ENCODE assay signal across 11 cellular contexts in the genomic region with DNA sequence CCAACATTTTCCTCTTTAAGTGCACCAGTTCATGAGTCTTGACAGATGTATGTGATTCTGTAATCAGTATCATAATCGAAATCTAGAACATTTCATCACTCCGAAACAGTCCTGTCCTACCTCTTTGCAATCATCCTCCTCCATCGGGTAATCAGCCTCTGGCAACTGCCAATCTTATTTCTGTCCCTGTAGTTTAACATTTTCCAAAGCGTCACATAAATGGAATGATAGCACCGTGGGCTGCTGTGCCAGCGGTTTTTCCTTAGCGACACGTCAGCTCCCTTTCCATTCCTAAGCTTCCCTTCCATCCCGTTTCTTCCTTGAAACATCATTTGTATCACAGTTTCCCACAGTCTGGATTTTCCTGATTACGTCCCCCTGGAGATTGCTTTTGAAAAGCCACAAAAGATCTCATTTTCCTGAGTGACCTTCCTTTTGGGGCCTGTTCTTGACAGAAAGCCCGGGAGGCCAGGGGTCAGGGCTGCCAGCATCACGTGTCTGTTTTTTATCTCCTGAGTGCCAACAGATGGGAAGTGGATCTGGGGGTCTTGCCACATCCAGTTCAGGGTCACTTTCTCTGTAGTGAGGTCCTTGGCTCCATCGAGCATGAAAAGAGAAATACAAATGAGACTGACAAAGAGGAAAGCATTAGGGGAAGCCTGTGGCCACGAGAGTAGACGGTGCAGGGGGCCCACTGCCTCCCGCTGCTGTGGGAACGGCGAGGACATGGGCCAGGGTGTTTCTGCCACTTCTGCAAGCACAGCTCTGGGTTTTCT. TPM values are rescaled to one million over a fixed set of nuclear protein-coding genes. Genes with fewer than 3 reads are reported as not detected.
DNase-seq lines count a peak whose midpoint lies in the region; ATAC-seq and TF ChIP-seq lines count a peak whose summit lies in the region.
"Had no signal": no experiment of that assay in that cellular context is flagged by ENCODE, and none has a peak within 500 bp of the region (broad histone marks: within the 10 kb centered on the region; RNA-seq: fewer than 3 reads in every experiment).

No MANE protein-coding gene starts in this region.

- 41% methylated on average over 18 of the region's 18 CpGs for WGBS in right lobe of liver (ENCODE audit: insufficient coverage, low coverage, low lambda C conversion rate, missing lambda C conversion rate)
- 63 to 80% (median 71%) methylated on average over 18 of the region's 18 CpGs for WGBS in stomach, 5 donors

- DNase-seq in LHCN-M2 (ENCODE audit: low read depth) (peak; percentile 90), ecto neural progenitor cell (ENCODE audit: low spot score) (peak; percentile 64), right lobe of liver (peak in 1 of 3 donors; percentile 28), stomach (no peak), NCI-H2029 (lab: John Stamatoyannopoulos, UW) (no peak), NCI-H446 (lab: John Stamatoyannopoulos, UW) (no peak)
- no peak for DNase-seq in activated CD4-positive, alpha-beta T cell treated with anti-CD3 and anti-CD28 coated beads, Interleukin-2, amount 50 U/mL, for 4 hours
- DNase-seq: activated naive CD8-positive, alpha-beta T cell treated with anti-CD3 and anti-CD28 coated beads, Interleukin-2, amount 50 U/mL, for 24 hours; DMS53; NK-92 treated with Interleukin-12 subunit alpha and Interleukin-12 subunit beta, amount 100 ng/mL, for 24 hours had no signal

- intact Hi-C loops in right lobe of liver (cut with DNase I) (no loop called here), stomach (cut with DNase I; ENCODE audit: low total_unique reads) (loop anchor here (10.0 kb wide), 1 partner anchor 58 kb away; no protein-coding TSS in a partner anchor)

- no peak overlapping the region for H3K4me3 ChIP-seq in right lobe of liver
- H3K4me3 ChIP-seq in stomach = no peak overlapping the region

- H3K27me3 ChIP-seq in right lobe of liver = no peaks in the 10 kb centered on the region
- H3K27me3 ChIP-seq in stomach = no peaks in the 10 kb centered on the region

- no peaks in the 10 kb centered on the region for H3K9me3 ChIP-seq in right lobe of liver
- H3K9me3 ChIP-seq in stomach = no peaks in the 10 kb centered on the region

- H3K27ac ChIP-seq in right lobe of liver = peak overlapping the region; percentile 23 to 79 (median 55)
- peak overlapping the region in 4 of 5 donors; percentile 62 to 91 (median 72) for H3K27ac ChIP-seq in stomach

- peak; percentile 1 to 17 (median 4) for ATAC-seq in right lobe of liver
- ATAC-seq in GM18868 (IDR thresholded peaks at IDR 0.05; ENCODE audit: unreplicated experiment) = no peak
- ATAC-seq: activated naive CD8-positive, alpha-beta T cell treated with anti-CD3 and anti-CD28 coated beads, Interleukin-2, amount 50 U/mL, for 24 hours had no signal

- TF ChIP-seq CTCF in right lobe of liver (IDR thresholded peaks at IDR 0.05) = no peak
- no peak for TF ChIP-seq CTCF in stomach (IDR thresholded peaks at IDR 0.05)

- TF ChIP-seq POLR2A in right lobe of liver (IDR thresholded peaks at IDR 0.05) (no peak), stomach (IDR thresholded peaks at IDR 0.05) (no peak)

- peaks cover 0 to 98% (median 33%) of the 10 kb centered on the region in 4 donors for H3K4me1 ChIP-seq in right lobe of liver
- H3K4me1 ChIP-seq in stomach = peaks cover 16 to 49% (median 32%) of the 10 kb centered on the region in 4 donors

- H3K36me3 ChIP-seq in right lobe of liver = peaks cover 0 to 93% (median 24%) of the 10 kb centered on the region in 4 donors
- peaks cover 11 to 53% (median 35%) of the 10 kb centered on the region in 4 donors for H3K36me3 ChIP-seq in stomach

- TF ChIP-seq EP300 in stomach (IDR thresholded peaks at IDR 0.05) = no peak

RNA-seq across cellular contexts. Expression of gene TMEM120A, which starts 31.6 kb away (rescaled TPM):
- total RNA-seq in LHCN-M2 (2014; rRNA removed) (31.7 and 32.9 TPM in 2 replicates), right lobe of liver (100 to 1,000 TPM in 1 of 6 experiments, 10 to 100 TPM in 5; 20.8 to 104 (median 53.1) TPM), stomach (10 to 100 TPM in 4 of 5 donors, 1 to 10 TPM in 1; 4.1 to 75.3 (median 24.2) TPM)
- polyA plus RNA-seq in LHCN-M2 (2012) = 83.4 TPM
- polyA plus RNA-seq in stomach = 10 to 100 TPM; 53.6 to 78.6 (median 68.3) TPM

RNA-seq across cellular contexts. Expression of gene POR, which starts 47.8 kb away (rescaled TPM):
- total RNA-seq in LHCN-M2 (2014; rRNA removed) (97.7 and 122 TPM in 2 replicates), right lobe of liver (1,000 to 10,000 TPM in 1 of 6 experiments, 100 to 1,000 TPM in 5; 370 to 1,042 (median 725) TPM), stomach (100 to 1,000 TPM in 1 of 5 donors, 10 to 100 TPM in 4; 36.2 to 304 (median 78.0) TPM)
- polyA plus RNA-seq in LHCN-M2 (2012) = 46.5 TPM
- 10 to 100 TPM; 30.4 to 88.6 (median 42.0) TPM for polyA plus RNA-seq in stomach

Comparison
In these comparisons a context has a peak if more than half of its experiments do, and no peak if none do; other contexts are left out.
1. DNase-seq: peak in LHCN-M2 (single experiment) and ecto neural progenitor cell (single experiment); none in stomach (single experiment), activated CD4-positive, alpha-beta T cell treated with anti-CD3 and anti-CD28 coated beads, Interleukin-2, amount 50 U/mL, for 4 hours (0 of 2), NCI-H2029 (single experiment) and NCI-H446 (0 of 2).